In genomic region chr5:177303925-177304391, GRCh38 we compare ENCODE assay signal across 8 cellular contexts. TPM values are rescaled to one million over a fixed set of nuclear protein-coding genes. Genes with fewer than 3 reads are reported as not detected.
DNase-seq lines count a peak whose midpoint lies in the region; ATAC-seq and TF ChIP-seq lines count a peak whose summit lies in the region.

No MANE protein-coding gene starts in this region.

- ATAC-seq in HG03378 (IDR thresholded peaks at IDR 0.05; ENCODE audit: unreplicated experiment): peak; percentile 3
- ATAC-seq in upper lobe of left lung (ENCODE audit: low FRiP score in 2 of 2): no peak
- ATAC-seq in GM18520 (IDR thresholded peaks at IDR 0.05; ENCODE audit: unreplicated experiment): no peak
- ATAC-seq in GM18909 (IDR thresholded peaks at IDR 0.05; ENCODE audit: poor library complexity, unreplicated experiment): no peak

- intact Hi-C loops in CD4-positive, alpha-beta memory T cell (cut with micrococcal nuclease): loop anchor here (1.0 to 5.0 kb wide), 4 partner anchors 8 to 189 kb away; partner anchors contain the start of gene NSD1

- peaks cover 10% of the 10 kb centered on the region for H3K36me3 ChIP-seq in CD4-positive, alpha-beta memory T cell (ENCODE audit: insufficient read depth, low read length)
- H3K36me3 ChIP-seq in liver (ENCODE audit: control insufficient read depth in 4 of 4, insufficient read depth in 3 of 4, low read depth in 1 of 4, low read length in 3 of 4) (peaks cover 6 to 16% (median 11%) of the 10 kb centered on the region in 4 donors), upper lobe of left lung (peaks cover 0 to 47% (median 19%) of the 10 kb centered on the region in 4 donors)

- peak overlapping the region; percentile 91 to 97 (median 95) for H3K4me3 Mint-ChIP-seq in CD4-positive, alpha-beta memory T cell

- H3K4me1 ChIP-seq in CD4-positive, alpha-beta memory T cell (ENCODE audit: insufficient read depth, low read length): peaks cover 68% of the 10 kb centered on the region
- peaks cover 13 to 42% (median 29%) of the 10 kb centered on the region in 4 donors for H3K4me1 ChIP-seq in liver (ENCODE audit: control insufficient read depth in 4 of 4, insufficient read depth in 4 of 4, low read length in 3 of 4)
- peaks cover 54 to 84% (median 74%) of the 10 kb centered on the region in 4 donors for H3K4me1 ChIP-seq in upper lobe of left lung

- peak overlapping the region; percentile 45 to 87 for H3K9ac ChIP-seq in liver (ENCODE audit: low read depth in 1 of 2, low read length in 2 of 2)

- POLR2A ChIA-PET in CD4-positive, alpha-beta memory T cell (lab: Charles Lee; ENCODE audit: partially characterized antibody): interaction anchor here (0.6 to 2.6 kb wide), 13 partner anchors 9 to 213 kb away, joined by 3 to 14 read pairs (median 4); partner anchors contain the start of genes DDX41, LMAN2, NSD1 and PDLIM7

- CTCF ChIA-PET in CD4-positive, alpha-beta memory T cell (lab: Charles Lee; ENCODE audit: partially characterized antibody): interaction anchor here (0.6 to 4.8 kb wide), 7 partner anchors 9 to 190 kb away, joined by 3 to 16 read pairs (median 5); no protein-coding TSS in a partner anchor

- H3K9me3 Mint-ChIP-seq in CD4-positive, alpha-beta memory T cell: peaks cover 0 to 5% (median 0%) of the 10 kb centered on the region in 8 donors

- DNase-seq in CD4-positive, alpha-beta memory T cell: peak in 1 of 5 donors; percentile 63
- no peak for DNase-seq in astrocyte of the spinal cord (ENCODE audit: low read depth, low spot score)
- peak in 1 of 2 donors; percentile 22 for DNase-seq in upper lobe of left lung
- DNase-seq in SIG-M5 (lab: John Stamatoyannopoulos, UW): no peak

- no peaks in the 10 kb centered on the region for H3K27me3 ChIP-seq in CD4-positive, alpha-beta memory T cell (ENCODE audit: insufficient read depth, low read length)
- H3K27me3 ChIP-seq in liver (ENCODE audit: control insufficient read depth in 4 of 4, insufficient read depth in 4 of 4, low read length in 3 of 4) (no peaks in the 10 kb centered on the region), upper lobe of left lung (no peaks in the 10 kb centered on the region)

- in situ Hi-C loops in astrocyte of the spinal cord (cut with HindIII; ENCODE audit: low sequenced_read_pairs): no loop called here

- under 1% methylated on average over 25 of the region's 25 CpGs for WGBS in liver
- WGBS in upper lobe of left lung, 2 donors: 6 to 7% methylated on average over 7 to 8 of the region's 25 CpGs

- peak overlapping the region; percentile 78 for H3K27ac ChIP-seq in CD4-positive, alpha-beta memory T cell (ENCODE audit: low read depth, low read length)
- H3K27ac ChIP-seq in liver (ENCODE audit: low read depth in 1 of 2, low read length in 2 of 2) (peak overlapping the region; percentile 84 to 89), upper lobe of left lung (peak overlapping the region; percentile 89 to 92 (median 92))

- TF ChIP-seq POLR2A in upper lobe of left lung (IDR thresholded peaks at IDR 0.05): no peak

- peak overlapping the region; percentile 84 to 97 (median 92) for H3K27ac Mint-ChIP-seq in CD4-positive, alpha-beta memory T cell

- TF ChIP-seq CTCF in astrocyte of the spinal cord (IDR thresholded peaks at IDR 0.05; ENCODE audit: low read depth, low read length): no peak
- no peak for TF ChIP-seq CTCF in liver (IDR thresholded peaks at IDR 0.05; ENCODE audit: low read depth, low read length, missing input control)
- TF ChIP-seq CTCF in upper lobe of left lung (IDR thresholded peaks at IDR 0.05): no peak

- H3K4me3 ChIP-seq in CD4-positive, alpha-beta memory T cell (ENCODE audit: low read length in 2 of 2): peak overlapping the region; percentile 84 to 94
- H3K4me3 ChIP-seq in astrocyte of the spinal cord (ENCODE audit: low read depth, low read length): peak overlapping the region; percentile 88
- H3K4me3 ChIP-seq in liver (ENCODE audit: low read depth in 1 of 3, low read length in 3 of 3): peak overlapping the region; percentile 72 to 97 (median 94)
- H3K4me3 ChIP-seq in upper lobe of left lung: peak overlapping the region; percentile 93 to 99 (median 96)

- H3K9me3 ChIP-seq in CD4-positive, alpha-beta memory T cell (ENCODE audit: control insufficient read depth in 1 of 2, low read length in 2 of 2): no peaks in the 10 kb centered on the region
- H3K9me3 ChIP-seq in liver (ENCODE audit: control insufficient read depth in 4 of 4, low read length in 3 of 4) (no peaks in the 10 kb centered on the region), upper lobe of left lung (no peaks in the 10 kb centered on the region)

- no peak for TF ChIP-seq RAD21 in liver (IDR thresholded peaks at IDR 0.05)

- no peak for TF ChIP-seq EP300 in upper lobe of left lung (IDR thresholded peaks at IDR 0.05)

- no peaks in the 10 kb centered on the region for H3K27me3 Mint-ChIP-seq in CD4-positive, alpha-beta memory T cell

- peaks cover 46 to 83% (median 68%) of the 10 kb centered on the region in 4 donors for H3K4me1 Mint-ChIP-seq in CD4-positive, alpha-beta memory T cell

- H3K36me3 Mint-ChIP-seq in CD4-positive, alpha-beta memory T cell: peaks cover 18 to 34% of the 10 kb centered on the region in 2 donors

TF ChIP-seq in liver, 16 proteins besides CTCF, POLR2A, EP300 and RAD21:
- peak; percentile 14 for TF ChIP-seq HNF4G (IDR thresholded peaks at IDR 0.05)
- no peak for TF ChIP-seq FOXA2 (IDR thresholded peaks at IDR 0.05)
- no peak for TF ChIP-seq MAX (IDR thresholded peaks at IDR 0.05)

RNA-seq across cellular contexts. Expression of gene PRELID1, which starts 0.4 kb away (rescaled TPM):
- total RNA-seq in CD4-positive, alpha-beta memory T cell: 10 to 100 TPM; 70.9 to 72.1 TPM
- polyA plus RNA-seq in CD4-positive, alpha-beta memory T cell: 100 to 1,000 TPM; 209 to 229 TPM
- total RNA-seq in liver (10 to 100 TPM; 47.9 to 58.4 TPM), upper lobe of left lung (100 to 1,000 TPM in 2 of 6 donors, 10 to 100 TPM in 4; 45.1 to 132 (median 86.8) TPM)
- 100 to 1,000 TPM; 112 to 200 TPM for polyA plus RNA-seq in liver

RNA-seq across cellular contexts. Expression of gene RAB24, which starts 0.4 kb away (rescaled TPM):
- total RNA-seq in CD4-positive, alpha-beta memory T cell: 10 to 100 TPM; 19.8 to 20.5 TPM
- polyA plus RNA-seq in CD4-positive, alpha-beta memory T cell: 10 to 100 TPM; 13.3 to 16.0 TPM
- total RNA-seq in liver (10 to 100 TPM in 1 of 2 donors, 1 to 10 TPM in 1; 8.5 to 10.3 TPM), upper lobe of left lung (10 to 100 TPM; 26.8 to 92.2 (median 50.3) TPM)
- 10 to 100 TPM; 13.8 to 19.0 TPM for polyA plus RNA-seq in liver

RNA-seq across cellular contexts. Expression of gene MXD3, which starts 7.7 kb away (rescaled TPM):
- total RNA-seq in CD4-positive, alpha-beta memory T cell: 10 to 100 TPM; 17.3 TPM
- 1 to 10 TPM in 1 of 2 donors, under 1 TPM in 1; 0.28 to 1.2 TPM for polyA plus RNA-seq in CD4-positive, alpha-beta memory T cell
- total RNA-seq in liver: 10 to 100 TPM in 1 of 2 donors, 1 to 10 TPM in 1; 6.0 to 36.8 TPM
- polyA plus RNA-seq in liver: 1 to 10 TPM; 1.9 to 8.0 TPM
- 10 to 100 TPM in 4 of 6 donors, 1 to 10 TPM in 2; 8.8 to 29.5 (median 13.6) TPM for total RNA-seq in upper lobe of left lung

RNA-seq across cellular contexts. Expression of gene LMAN2, which starts 47.5 kb away (rescaled TPM):
- total RNA-seq in CD4-positive, alpha-beta memory T cell: 100 to 1,000 TPM; 114 to 123 TPM
- polyA plus RNA-seq in CD4-positive, alpha-beta memory T cell: 100 to 1,000 TPM; 223 to 322 TPM
- total RNA-seq in liver: 100 to 1,000 TPM; 279 to 478 TPM
- 100 to 1,000 TPM; 243 to 449 TPM for polyA plus RNA-seq in liver
- 100 to 1,000 TPM; 134 to 263 (median 177) TPM for total RNA-seq in upper lobe of left lung

RNA-seq across cellular contexts. Expression of gene RGS14, which starts 53.8 kb away (rescaled TPM):
- 100 to 1,000 TPM; 167 to 168 TPM for total RNA-seq in CD4-positive, alpha-beta memory T cell
- polyA plus RNA-seq in CD4-positive, alpha-beta memory T cell: 10 to 100 TPM; 62.3 to 96.7 TPM
- total RNA-seq in liver (10 to 100 TPM; 10.2 to 53.8 TPM), upper lobe of left lung (10 to 100 TPM; 11.9 to 39.1 (median 26.6) TPM)
- polyA plus RNA-seq in liver: 10 to 100 TPM; 30.7 to 35.8 TPM
